In the genomic region with DNA sequence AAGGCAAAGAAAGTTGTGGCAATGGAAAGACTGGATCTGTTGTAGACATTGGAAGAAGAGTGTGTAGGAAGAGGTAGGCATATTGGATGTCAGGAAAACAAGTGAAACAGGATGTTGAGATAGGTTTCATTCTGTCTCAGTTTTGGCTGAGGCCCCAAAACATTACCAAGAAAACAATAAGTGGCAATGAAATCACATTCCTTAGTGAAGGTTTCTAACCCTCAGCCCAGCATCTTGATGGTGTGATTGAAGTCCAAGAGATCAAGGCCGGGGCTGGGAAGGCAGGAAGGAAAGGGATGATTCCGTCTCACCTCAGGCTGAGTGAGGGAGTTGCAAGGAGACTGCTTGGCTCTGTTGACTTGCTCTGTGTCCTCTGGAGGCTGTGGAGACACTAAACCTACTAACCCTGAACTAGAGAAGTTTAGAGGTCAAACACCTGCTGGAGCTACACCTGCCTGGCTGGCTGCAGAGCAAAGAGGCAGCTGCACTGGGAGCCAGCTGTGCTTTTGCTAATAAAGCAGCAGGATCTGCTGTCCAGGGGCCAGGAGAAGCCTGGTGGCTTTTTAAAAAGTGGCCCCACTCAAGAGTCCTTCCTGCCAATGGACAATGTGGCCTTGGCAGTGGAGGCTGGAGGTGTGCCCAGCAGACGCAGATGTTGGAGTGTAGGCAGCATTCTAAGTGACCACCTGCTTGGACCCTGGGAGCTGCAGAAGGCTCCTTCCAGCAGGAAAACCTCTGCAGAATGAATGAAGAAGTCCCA, we compare ENCODE assay signal across 17 cellular contexts. TPM values are rescaled to one million over a fixed set of nuclear protein-coding genes. Genes with fewer than 3 reads are reported as not detected.
DNase-seq lines count a peak whose midpoint lies in the region; ATAC-seq, FAIRE-seq and TF ChIP-seq lines count a peak whose summit lies in the region.
"Had no signal": no experiment of that assay in that cellular context is flagged by ENCODE, and none has a peak within 500 bp of the region (broad histone marks: within the 10 kb centered on the region; RNA-seq: fewer than 3 reads in every experiment).

No MANE protein-coding gene starts in this region.

- no peak for TF ChIP-seq POLR2A in adrenal gland (IDR thresholded peaks at IDR 0.05)

- intact Hi-C loops in adrenal gland (cut with DNase I), result loop anchor here in 1 of 2 donors (10.0 kb wide), 1 partner anchor 437 kb away; no protein-coding TSS in a partner anchor
- intact Hi-C loops in dorsolateral prefrontal cortex (cut with DNase I), result no loop called here
- intact Hi-C loops in mammary epithelial cell (cut with micrococcal nuclease), result no loop called here

- H3K9me3 ChIP-seq in adrenal gland (replicated peaks in 1 of 3), result no peaks in the 10 kb centered on the region
- H3K9me3 ChIP-seq in small intestine (ENCODE audit: control insufficient read depth, low read depth), result no peaks in the 10 kb centered on the region
- no peaks in the 10 kb centered on the region for H3K9me3 ChIP-seq in mammary epithelial cell (replicated peaks; ENCODE audit: insufficient read depth, low read length)
- no peaks in the 10 kb centered on the region for H3K9me3 ChIP-seq in hepatocyte (ENCODE audit: low read depth)

- H3K27ac Mint-ChIP-seq in activated CD8-positive, alpha-beta memory T cell treated with anti-CD3 and anti-CD28 coated beads, Interleukin-2, amount 10 ng/mL, durations not matched to agents 7 days and 5 days, result peak overlapping the region; percentile 0
- H3K27ac Mint-ChIP-seq: activated naive CD8-positive, alpha-beta T cell treated with anti-CD3 and anti-CD28 coated beads, Interleukin-2, amount 10 ng/mL, durations not matched to agents 7 days and 5 days; mesothelial cell of epicardium; T-helper 1 cell treated with Interleukin-12 subunit alpha and Interleukin-12 subunit beta and Interleukin-4 antibody, amounts not matched to agents 30 μg/mL and 1 μg/mL, for 36 hours had no signal

- H3K36me3 ChIP-seq in adrenal gland (replicated peaks in 1 of 2), result no peaks in the 10 kb centered on the region
- no peaks in the 10 kb centered on the region for H3K36me3 ChIP-seq in small intestine (ENCODE audit: control insufficient read depth in 2 of 2, insufficient read depth in 2 of 2, low read length in 2 of 2)
- H3K36me3 ChIP-seq in mammary epithelial cell (ENCODE audit: insufficient read depth, low read length), result no peaks in the 10 kb centered on the region
- H3K36me3 ChIP-seq in hepatocyte (replicated peaks; ENCODE audit: insufficient read depth, low read depth), result no peaks in the 10 kb centered on the region
- H3K36me3 ChIP-seq: gastroesophageal sphincter had no signal

- no peak for DNase-seq in activated CD8-positive, alpha-beta memory T cell treated with anti-CD3 and anti-CD28 coated beads, Interleukin-2, amount 10 ng/mL, durations not matched to agents 7 days and 5 days
- no peak for DNase-seq in activated CD8-positive, alpha-beta memory T cell treated with anti-CD3 and anti-CD28 coated beads for 24 hours
- peak; percentile 43 for DNase-seq in NCI-H1092 treated with DMSO at 0.1 percent for 48 hours (lab: John Stamatoyannopoulos, UW)
- peak in 5 of 7 donors; percentile 14 to 43 (median 23) for DNase-seq in adrenal gland
- peak; percentile 25 for DNase-seq in small intestine
- no peak for DNase-seq in dorsolateral prefrontal cortex
- no peak for DNase-seq in mammary epithelial cell
- no peak for DNase-seq in hepatocyte (ENCODE audit: low spot score)
- DNase-seq: activated naive CD8-positive, alpha-beta T cell treated with anti-CD3 and anti-CD28 coated beads, Interleukin-2, amount 10 ng/mL, durations not matched to agents 7 days and 5 days; caudate nucleus; stimulated activated CD4-positive, alpha-beta T cell treated with anti-CD3 and anti-CD28 coated beads, Interleukin-4, amount 100 ng/mL, for 24 hours had no signal

- peaks cover 2% of the 10 kb centered on the region for H3K36me3 Mint-ChIP-seq in activated CD8-positive, alpha-beta memory T cell treated with anti-CD3 and anti-CD28 coated beads, Interleukin-2, amount 10 ng/mL, durations not matched to agents 7 days and 5 days
- H3K36me3 Mint-ChIP-seq: mesothelial cell of epicardium had no signal

- TF ChIP-seq CTCF in adrenal gland (IDR thresholded peaks at IDR 0.05) (no peak), dorsolateral prefrontal cortex (IDR thresholded peaks at IDR 0.05 in 54 of 56, conservative IDR thresholded peaks at IDR 0.05 in 2 of 56; ENCODE audit: low read depth in 1 of 56, partially characterized antibody in 56 of 56) (no peak), mammary epithelial cell (conservative IDR thresholded peaks at IDR 0.05 in 1 of 2, IDR thresholded peaks at IDR 0.05 in 1 of 2; ENCODE audit: extremely low read depth in 1 of 2, insufficient read depth in 1 of 2, low read depth in 1 of 2, low read length in 2 of 2) (no peak), hepatocyte (IDR thresholded peaks at IDR 0.05; ENCODE audit: poor library complexity) (no peak)

- no peaks in the 10 kb centered on the region for H3K9me3 Mint-ChIP-seq in activated CD8-positive, alpha-beta memory T cell treated with anti-CD3 and anti-CD28 coated beads, Interleukin-2, amount 10 ng/mL, durations not matched to agents 7 days and 5 days (ENCODE audit: low read depth)
- H3K9me3 Mint-ChIP-seq: activated naive CD8-positive, alpha-beta T cell treated with anti-CD3 and anti-CD28 coated beads, Interleukin-2, amount 10 ng/mL, durations not matched to agents 7 days and 5 days; T-helper 1 cell treated with Interleukin-12 subunit alpha and Interleukin-12 subunit beta and Interleukin-4 antibody, amounts not matched to agents 30 μg/mL and 1 μg/mL, for 36 hours had no signal

- H4K20me1 ChIP-seq in mammary epithelial cell (ENCODE audit: insufficient read depth, low read length), result peaks cover 2% of the 10 kb centered on the region
- no peaks in the 10 kb centered on the region for H4K20me1 ChIP-seq in hepatocyte (ENCODE audit: insufficient read depth, poor library complexity, severe bottlenecking)

- H3K4me3 ChIP-seq in adrenal gland (no peak overlapping the region), small intestine (ENCODE audit: low read depth in 1 of 2, low read length in 2 of 2) (no peak overlapping the region), dorsolateral prefrontal cortex (no peak overlapping the region), mammary epithelial cell (replicated peaks in 1 of 3; ENCODE audit: insufficient read depth in 1 of 3, low read depth in 2 of 3, low read length in 3 of 3) (no peak overlapping the region), hepatocyte (no peak overlapping the region)
- H3K4me3 ChIP-seq: gastroesophageal sphincter had no signal

- ATAC-seq in activated CD8-positive, alpha-beta memory T cell treated with anti-CD3 and anti-CD28 coated beads, Interleukin-2, amount 10 ng/mL, durations not matched to agents 7 days and 5 days, result no peak
- ATAC-seq: activated CD4-positive, CD25-positive, alpha-beta regulatory T cell treated with anti-CD3 and anti-CD28 coated beads, Interleukin-2, amount 50 U/mL, for 24 hours; gastroesophageal sphincter; Panc1 had no signal

- H3K9ac ChIP-seq in mammary epithelial cell (ENCODE audit: insufficient read depth, low read length), result no peak overlapping the region

- no peaks in the 10 kb centered on the region for H3K9me2 ChIP-seq in hepatocyte (replicated peaks; ENCODE audit: insufficient read depth)

- no peaks in the 10 kb centered on the region for H3K27me3 Mint-ChIP-seq in activated CD8-positive, alpha-beta memory T cell treated with anti-CD3 and anti-CD28 coated beads, Interleukin-2, amount 10 ng/mL, durations not matched to agents 7 days and 5 days
- H3K27me3 Mint-ChIP-seq: activated naive CD8-positive, alpha-beta T cell treated with anti-CD3 and anti-CD28 coated beads, Interleukin-2, amount 10 ng/mL, durations not matched to agents 7 days and 5 days had no signal

- H3K4me2 ChIP-seq in mammary epithelial cell (ENCODE audit: insufficient read depth, low read depth, low read length), result no peak overlapping the region
- no peak overlapping the region for H3K4me2 ChIP-seq in hepatocyte

- dilution Hi-C loops in mammary epithelial cell (cut with HindIII; ENCODE audit: low sequenced_read_pairs), result no loop called here

- H3K4me1 ChIP-seq in adrenal gland (replicated peaks in 1 of 2), result no peaks in the 10 kb centered on the region
- H3K4me1 ChIP-seq in small intestine (ENCODE audit: control insufficient read depth in 2 of 2, insufficient read depth in 1 of 2, low read depth in 1 of 2, low read length in 1 of 2), result no peaks in the 10 kb centered on the region
- peaks cover 39% of the 10 kb centered on the region for H3K4me1 ChIP-seq in mammary epithelial cell (ENCODE audit: insufficient read depth, low read length)
- H3K4me1 ChIP-seq in hepatocyte (ENCODE audit: insufficient read depth), result no peaks in the 10 kb centered on the region

- H3K27me3 ChIP-seq in adrenal gland (no peaks in the 10 kb centered on the region), small intestine (ENCODE audit: control insufficient read depth in 2 of 2, insufficient read depth in 2 of 2, low read length in 2 of 2) (no peaks in the 10 kb centered on the region), dorsolateral prefrontal cortex (no peaks in the 10 kb centered on the region), mammary epithelial cell (ENCODE audit: insufficient read depth, low read length) (no peaks in the 10 kb centered on the region), hepatocyte (no peaks in the 10 kb centered on the region)
- H3K27me3 ChIP-seq: gastroesophageal sphincter had no signal

- CTCF ChIA-PET in activated CD8-positive, alpha-beta memory T cell treated with anti-CD3 and anti-CD28 coated beads, Interleukin-2, amount 10 ng/mL, durations not matched to agents 7 days and 5 days (lab: Charles Lee), result no interaction called here
- CTCF ChIA-PET in mammary epithelial cell (lab: Charles Lee; ENCODE audit: low non-redundant PET), result no interaction called here

- WGBS in adrenal gland, 4 donors, result 64 to 74% (median 70%) methylated on average over 2 to 3 of the region's 3 CpGs
- 40 to 57% (median 44%) methylated on average over 3 of the region's 3 CpGs for WGBS in small intestine, 3 donors
- WGBS in mammary epithelial cell (ENCODE audit: low coverage, missing lambda C conversion rate), result 64% methylated on average over 2 of the region's 3 CpGs
- WGBS in hepatocyte (ENCODE audit: low lambda C conversion rate, missing lambda C conversion rate), result 92% methylated on average over 3 of the region's 3 CpGs

- H3K79me2 ChIP-seq in mammary epithelial cell (ENCODE audit: insufficient read depth, low read length) (peaks cover 80% of the 10 kb centered on the region), hepatocyte (peaks cover 2% of the 10 kb centered on the region)

- H3K27ac ChIP-seq in adrenal gland (no peak overlapping the region), small intestine (ENCODE audit: low read depth in 1 of 2, low read length in 1 of 2) (no peak overlapping the region), dorsolateral prefrontal cortex (no peak overlapping the region), mammary epithelial cell (ENCODE audit: insufficient read depth, low read depth, low read length) (no peak overlapping the region), hepatocyte (no peak overlapping the region)
- H3K27ac ChIP-seq: gastroesophageal sphincter had no signal

- no peak overlapping the region for H3K4me3 Mint-ChIP-seq in activated CD8-positive, alpha-beta memory T cell treated with anti-CD3 and anti-CD28 coated beads, Interleukin-2, amount 10 ng/mL, durations not matched to agents 7 days and 5 days
- H3K4me3 Mint-ChIP-seq: activated naive CD8-positive, alpha-beta T cell treated with anti-CD3 and anti-CD28 coated beads, Interleukin-2, amount 10 ng/mL, durations not matched to agents 7 days and 5 days; mesothelial cell of epicardium; T-helper 1 cell treated with Interleukin-12 subunit alpha and Interleukin-12 subunit beta and Interleukin-4 antibody, amounts not matched to agents 30 μg/mL and 1 μg/mL, for 36 hours had no signal

- H2AFZ ChIP-seq in mammary epithelial cell (ENCODE audit: low read depth, low read length), result no peak overlapping the region
- H2AFZ ChIP-seq in hepatocyte, result no peak overlapping the region

- H3K4me1 Mint-ChIP-seq in activated CD8-positive, alpha-beta memory T cell treated with anti-CD3 and anti-CD28 coated beads, Interleukin-2, amount 10 ng/mL, durations not matched to agents 7 days and 5 days, result peaks cover 14% of the 10 kb centered on the region

- no TSS peak for BruUV-seq in mammary epithelial cell (replicated peaks; lab: Mats Ljungman, UMichigan)

- FAIRE-seq in small intestine (lab: Jason Lieb, UNC), result no peak
- FAIRE-seq: endometrium had no signal

- in situ Hi-C loops in mammary epithelial cell (cut with MboI; ENCODE audit: low sequenced_read_pairs in 2 of 2), result loop anchor here (25.0 kb wide), 1 partner anchor 440 kb away; no protein-coding TSS in a partner anchor

RNA-seq across cellular contexts. Expression of gene DGKH, which starts 53.6 kb away (rescaled TPM):
- total RNA-seq in activated CD8-positive, alpha-beta memory T cell treated with anti-CD3 and anti-CD28 coated beads, Interleukin-2, amount 10 ng/mL, durations not matched to agents 7 days and 5 days, result 10 to 100 TPM; 20.0 to 24.7 TPM
- 1 to 10 TPM; 1.1 to 7.1 (median 4.7) TPM for total RNA-seq in adrenal gland
- 1 to 10 TPM in 1 of 3 donors, under 1 TPM in 2; 0.81 to 1.2 (median 0.88) TPM for polyA plus RNA-seq in adrenal gland
- polyA plus RNA-seq in small intestine, result 1 to 10 TPM in 1 of 3 donors, under 1 TPM in 2; 0.45 to 3.4 (median 0.54) TPM
- 10 to 100 TPM; 15.4 to 45.9 (median 29.1) TPM for total RNA-seq in dorsolateral prefrontal cortex
- total RNA-seq in mammary epithelial cell, result 10 to 100 TPM; 27.8 to 28.3 TPM
- polyA plus RNA-seq in mammary epithelial cell, result 5.0 TPM
- polyA minus RNA-seq in mammary epithelial cell, result 41.9 TPM
- total RNA-seq in hepatocyte, result 7.2 and 8.5 TPM in 2 replicates
- polyA plus RNA-seq in hepatocyte, result 3.6 and 4.8 TPM in 2 replicates

Comparison
In these comparisons a context has a peak if more than half of its experiments do, and no peak if none do; other contexts are left out.
1. DNase-seq: peak in NCI-H1092 treated with DMSO at 0.1 percent for 48 hours (single experiment), adrenal gland (5 of 7) and small intestine (single experiment); none in activated CD8-positive, alpha-beta memory T cell treated with anti-CD3 and anti-CD28 coated beads, Interleukin-2, amount 10 ng/mL, durations not matched to agents 7 days and 5 days (single experiment), activated CD8-positive, alpha-beta memory T cell treated with anti-CD3 and anti-CD28 coated beads for 24 hours (single experiment), dorsolateral prefrontal cortex (0 of 10), mammary epithelial cell (single experiment) and hepatocyte (single experiment).